Comparison of ENCODE assay signal across 1 cellular context in the genomic region with DNA sequence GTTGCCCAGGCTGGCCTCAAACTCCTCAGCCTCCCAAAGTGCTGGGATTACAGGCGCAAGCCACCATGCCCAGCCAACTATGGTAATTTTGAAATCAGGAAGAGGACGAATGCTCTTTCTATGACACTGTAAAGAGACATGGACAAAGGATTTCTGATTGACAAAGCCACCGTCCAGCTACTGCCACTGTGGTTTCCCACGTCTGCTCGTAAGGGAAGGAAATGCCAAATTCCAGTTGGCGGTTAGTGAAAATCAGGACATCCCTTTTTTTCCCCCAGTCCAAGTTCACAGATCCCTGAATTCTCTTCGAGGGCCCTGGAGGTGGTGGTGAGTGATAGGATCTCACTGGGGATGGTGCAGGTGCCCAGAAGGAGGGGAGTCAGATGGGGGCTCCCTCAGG.
TF ChIP-seq lines count a peak whose summit lies in the region.

No MANE protein-coding gene starts in this region.

TF ChIP-seq in K562, 482 proteins besides CTCF, POLR2A, EP300 and RAD21:
- no peak for TF ChIP-seq NFRKB (IDR thresholded peaks at IDR 0.05; ENCODE audit: low read depth)
- TF ChIP-seq ZNF830 (CRISPR knock-in tag; IDR thresholded peaks at IDR 0.05), result no peak
- TF ChIP-seq SREBF2 (CRISPR knock-in tag; IDR thresholded peaks at IDR 0.05), result 0 out of 2 replicates have a peak, but pooled peaks have one; percentile 59
- TF ChIP-seq, protein P1, sequence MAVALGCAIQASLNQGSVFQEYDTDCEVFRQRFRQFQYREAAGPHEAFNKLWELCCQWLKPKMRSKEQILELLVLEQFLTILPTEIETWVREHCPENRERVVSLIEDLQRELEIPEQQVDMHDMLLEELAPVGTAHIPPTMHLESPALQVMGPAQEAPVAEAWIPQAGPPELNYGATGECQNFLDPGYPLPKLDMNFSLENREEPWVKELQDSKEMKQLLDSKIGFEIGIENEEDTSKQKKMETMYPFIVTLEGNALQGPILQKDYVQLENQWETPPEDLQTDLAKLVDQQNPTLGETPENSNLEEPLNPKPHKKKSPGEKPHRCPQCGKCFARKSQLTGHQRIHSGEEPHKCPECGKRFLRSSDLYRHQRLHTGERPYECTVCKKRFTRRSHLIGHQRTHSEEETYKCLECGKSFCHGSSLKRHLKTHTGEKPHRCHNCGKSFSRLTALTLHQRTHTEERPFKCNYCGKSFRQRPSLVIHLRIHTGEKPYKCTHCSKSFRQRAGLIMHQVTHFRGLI (CRISPR knock-in tag; IDR thresholded peaks at IDR 0.05), result no peak
- TF ChIP-seq JUN (IDR thresholded peaks at IDR 0.05; ENCODE audit: borderline replicate concordance, low read depth, low read length), result no peak
- no peak for TF ChIP-seq JUN (CRISPR knock-in tag; IDR thresholded peaks at IDR 0.05; ENCODE audit: borderline replicate concordance)
- TF ChIP-seq HDAC1 (IDR thresholded peaks at IDR 0.05), result no peak
